In the genomic region with DNA sequence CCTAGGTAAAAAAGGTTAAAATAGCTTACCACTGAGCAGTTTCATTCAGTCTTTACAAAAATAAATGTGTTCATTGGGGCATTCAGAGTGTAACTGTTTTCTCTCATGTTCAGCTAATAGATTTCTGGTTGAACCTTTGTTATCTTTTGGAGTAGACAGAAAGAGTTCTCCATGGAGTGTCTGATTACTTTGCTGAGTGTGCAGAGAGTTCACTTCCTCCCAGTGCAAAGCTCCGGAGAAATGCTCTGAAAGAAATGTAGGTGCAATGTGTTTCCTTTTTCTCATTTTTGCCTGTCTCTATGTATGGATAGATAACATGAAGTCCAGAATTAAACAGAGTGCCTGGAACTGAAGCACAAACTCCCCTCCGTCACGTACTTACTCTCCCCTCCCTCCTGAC, we compare ENCODE assay signal across 1 cellular context.
TF ChIP-seq lines count a peak whose summit lies in the region.

No MANE protein-coding gene starts in this region.

TF ChIP-seq in HepG2, 621 proteins besides CTCF, POLR2A, EP300 and RAD21 (continued from another document):
- TF ChIP-seq, protein P1, sequence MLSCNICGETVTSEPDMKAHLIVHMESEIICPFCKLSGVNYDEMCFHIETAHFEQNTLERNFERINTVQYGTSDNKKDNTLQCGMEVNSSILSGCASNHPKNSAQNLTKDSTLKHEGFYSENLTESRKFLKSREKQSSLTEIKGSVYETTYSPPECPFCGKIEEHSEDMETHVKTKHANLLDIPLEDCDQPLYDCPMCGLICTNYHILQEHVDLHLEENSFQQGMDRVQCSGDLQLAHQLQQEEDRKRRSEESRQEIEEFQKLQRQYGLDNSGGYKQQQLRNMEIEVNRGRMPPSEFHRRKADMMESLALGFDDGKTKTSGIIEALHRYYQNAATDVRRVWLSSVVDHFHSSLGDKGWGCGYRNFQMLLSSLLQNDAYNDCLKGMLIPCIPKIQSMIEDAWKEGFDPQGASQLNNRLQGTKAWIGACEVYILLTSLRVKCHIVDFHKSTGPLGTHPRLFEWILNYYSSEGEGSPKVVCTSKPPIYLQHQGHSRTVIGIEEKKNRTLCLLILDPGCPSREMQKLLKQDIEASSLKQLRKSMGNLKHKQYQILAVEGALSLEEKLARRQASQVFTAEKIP (CRISPR knock-in tag; IDR thresholded peaks at IDR 0.05; ENCODE audit: borderline replicate concordance) = no peak
